21 cellular contexts compared by ENCODE assay signal in the genomic region with DNA sequence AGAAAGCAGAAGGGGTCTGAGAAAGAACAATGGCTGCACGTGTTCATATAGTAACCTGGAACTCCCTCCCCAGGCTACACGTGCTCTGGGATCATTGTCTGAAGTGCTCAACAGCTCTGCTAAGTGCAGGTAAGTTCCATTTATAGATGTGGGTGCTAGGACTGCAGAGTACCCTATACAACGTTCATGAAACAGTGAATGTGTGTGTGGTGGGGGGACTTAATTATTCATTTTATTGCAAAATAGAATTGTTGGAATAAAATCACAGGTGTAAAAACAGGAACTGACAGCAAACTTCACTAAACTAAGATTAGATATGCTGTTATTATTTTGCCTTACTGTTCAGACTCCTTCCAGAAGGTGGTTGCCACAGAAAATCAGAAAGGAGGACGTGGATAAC.
DNase-seq lines count a peak whose midpoint lies in the region; ATAC-seq, FAIRE-seq and TF ChIP-seq lines count a peak whose summit lies in the region.
"Had no signal": no experiment of that assay in that cellular context is flagged by ENCODE, and none has a peak within 500 bp of the region (broad histone marks: within the 10 kb centered on the region; RNA-seq: fewer than 3 reads in every experiment).

No MANE protein-coding gene starts in this region.

- intact Hi-C loops in K562 (cut with micrococcal nuclease) = no loop called here

- no peak overlapping the region for H2BK12ac ChIP-seq in H9 (ENCODE audit: insufficient read length, low read depth, low read length)

- TF ChIP-seq CTCF in K562 (IDR thresholded peaks at IDR 0.05 in 2 of 3, conservative IDR thresholded peaks at IDR 0.05 in 1 of 3; ENCODE audit: insufficient read depth in 2 of 3, low read depth in 1 of 3, low read length in 3 of 3) = no peak
- no peak for TF ChIP-seq CTCF in H9 (conservative IDR thresholded peaks at IDR 0.05)

- H3K36me3 ChIP-seq in K562 (ENCODE audit: control insufficient read depth, insufficient read depth, low read length) = peaks cover 75% of the 10 kb centered on the region

- no peaks in the 10 kb centered on the region for H3K9me3 ChIP-seq in K562 (replicated peaks; ENCODE audit: control insufficient read depth, insufficient read depth, low read depth, low read length)
- H3K9me3 ChIP-seq in H9 (ENCODE audit: control insufficient read depth, low read depth, low read length) = no peaks in the 10 kb centered on the region

- no peak overlapping the region for H3K4ac ChIP-seq in H9 (ENCODE audit: low read depth, low read length)

- H3K4me3 ChIP-seq in K562 = no peak overlapping the region
- H3K4me3 ChIP-seq: GM12878 had no signal

- in situ Hi-C loops in K562 (cut with MboI) = no loop called here

- no peak overlapping the region for H3K23ac ChIP-seq in H9 (ENCODE audit: insufficient read length, low read depth, low read length)

- peaks cover 2% of the 10 kb centered on the region for H3K9me1 ChIP-seq in K562 (ENCODE audit: control insufficient read depth, insufficient read depth, low read length)

- H3K27me3 ChIP-seq in K562 (ENCODE audit: control insufficient read depth in 2 of 2, insufficient read depth in 2 of 2, low read length in 2 of 2) = no peaks in the 10 kb centered on the region
- no peaks in the 10 kb centered on the region for H3K27me3 ChIP-seq in H9 (ENCODE audit: insufficient read depth, low read length)

- DNase-seq in NCI-H345 (lab: John Stamatoyannopoulos, UW) (peak; percentile 17), NCI-H345 treated with DMSO at 0.1 percent for 48 hours (lab: John Stamatoyannopoulos, UW; ENCODE audit: unreplicated experiment) (no peak), K562 (ENCODE audit: extremely low read depth in 1 of 4, low spot score in 3 of 4) (no peak), MV-4-11 (lab: John Stamatoyannopoulos, UW) (no peak), H9 (no peak)
- no peak for DNase-seq in stimulated activated naive CD8-positive, alpha-beta T cell treated with anti-CD3 and anti-CD28 coated beads, Interleukin-15, Interleukin-2, amounts not matched to agents 100 U/mL and 50 U/mL, for 24 hours
- DNase-seq: C1 segment of cervical spinal cord; DMS79; H7; Karpas-422; MM.1S; NCI-H1417; NCI-H2029 treated with DMSO at 0.1 percent for 48 hours; NCI-H2227 treated with DMSO at 0.1 percent for 48 hours; NCI-H69; NK-92 treated with Interleukin-12 subunit alpha and Interleukin-12 subunit beta, amount 100 ng/mL, for 24 hours had no signal

- H3K4me3 Mint-ChIP-seq in stimulated activated naive CD8-positive, alpha-beta T cell treated with anti-CD3 and anti-CD28 coated beads, Interleukin-15, Interleukin-2, amounts not matched to agents 100 ng/mL and 50 ng/mL, for 24 hours = peak overlapping the region; percentile 41
- H3K4me3 Mint-ChIP-seq in H9 = no peak overlapping the region

- no peak overlapping the region for H2BK15ac ChIP-seq in H9 (ENCODE audit: low read depth, low read length)

- TF ChIP-seq EP300 in K562 (IDR thresholded peaks at IDR 0.05; ENCODE audit: low read length) = no peak

- ATAC-seq in stimulated activated naive CD8-positive, alpha-beta T cell treated with anti-CD3 and anti-CD28 coated beads, Interleukin-15, Interleukin-2, amounts not matched to agents 100 U/mL and 50 U/mL, for 24 hours = no peak
- no peak for ATAC-seq in K562
- ATAC-seq in GM21619 (IDR thresholded peaks at IDR 0.05; ENCODE audit: unreplicated experiment) = no peak
- ATAC-seq: GM12878, HepG2 had no signal

- no peak overlapping the region for H3K9ac ChIP-seq in K562 (ENCODE audit: insufficient read depth in 1 of 2, low read depth in 2 of 2, low read length in 2 of 2)
- H3K9ac ChIP-seq in H9 (ENCODE audit: extremely low read depth, insufficient read length, low read length) = no peak overlapping the region

- H3K79me1 ChIP-seq in H9 (ENCODE audit: insufficient read depth, low read depth, low read length, poor library complexity, severe bottlenecking) = no peaks in the 10 kb centered on the region

- 40% methylated on average over 4 of the region's 4 CpGs for WGBS in K562 (ENCODE audit: insufficient coverage, low coverage, missing lambda C conversion rate)
- no CpG with 5 or more reads among the region's 4 CpGs for WGBS in H9 (ENCODE audit: extremely low coverage, insufficient read length, low lambda C conversion rate)

- no peaks in the 10 kb centered on the region for H3K23me2 ChIP-seq in H9 (ENCODE audit: insufficient read length, low read depth, low read length, poor library complexity, severe bottlenecking)

- H3K36me3 Mint-ChIP-seq in stimulated activated naive CD8-positive, alpha-beta T cell treated with anti-CD3 and anti-CD28 coated beads, Interleukin-15, Interleukin-2, amounts not matched to agents 100 ng/mL and 50 ng/mL, for 24 hours (ENCODE audit: low read depth) = peaks cover 70% of the 10 kb centered on the region
- H3K36me3 Mint-ChIP-seq in H9 (ENCODE audit: insufficient read depth in 1 of 3, low read depth in 3 of 3) = peaks cover 4 to 20% (median 15%) of the 10 kb centered on the region in 3 experiments; a peak in 6 of 7 replicates

- no peak overlapping the region for H2BK20ac ChIP-seq in H9 (ENCODE audit: low read depth, low read length, poor library complexity, severe bottlenecking)

- no peak overlapping the region for H2BK5ac ChIP-seq in H9 (ENCODE audit: insufficient read length, low read length)

- no peak for TF ChIP-seq RAD21 in K562 (CRISPR knock-in tag; conservative IDR thresholded peaks at IDR 0.05 in 1 of 2, IDR thresholded peaks at IDR 0.05 in 1 of 2)

- no peaks in the 10 kb centered on the region for H3K9me3 Mint-ChIP-seq in stimulated activated naive CD8-positive, alpha-beta T cell treated with anti-CD3 and anti-CD28 coated beads, Interleukin-15, Interleukin-2, amounts not matched to agents 100 ng/mL and 50 ng/mL, for 24 hours
- H3K9me3 Mint-ChIP-seq in H9 = no peaks in the 10 kb centered on the region

- H4K20me1 ChIP-seq in K562 (replicated peaks; ENCODE audit: control insufficient read depth, insufficient read depth, low read length) = no peaks in the 10 kb centered on the region
- H4K20me1 ChIP-seq in H9 (ENCODE audit: control insufficient read depth, insufficient read depth, insufficient read length) = no peaks in the 10 kb centered on the region

- no peak overlapping the region for H3K18ac ChIP-seq in H9 (ENCODE audit: insufficient read length, low read depth, low read length)

- CTCF ChIA-PET in K562 (lab: Yijun Ruan, JAX; ENCODE audit: low intra/inter-chr PET ratio) = no interaction called here

- H3K4me1 Mint-ChIP-seq in stimulated activated naive CD8-positive, alpha-beta T cell treated with anti-CD3 and anti-CD28 coated beads, Interleukin-15, Interleukin-2, amounts not matched to agents 100 ng/mL and 50 ng/mL, for 24 hours (ENCODE audit: low read depth) = peaks cover 49% of the 10 kb centered on the region
- peaks cover 3 to 4% of the 10 kb centered on the region in 2 experiments; a peak in 2 of 4 replicates for H3K4me1 Mint-ChIP-seq in H9

- TF ChIP-seq POLR2A in K562 (conservative IDR thresholded peaks at IDR 0.05) = no peak

- H3K79me2 ChIP-seq in K562 (ENCODE audit: control insufficient read depth, insufficient read depth, low read length) (no peaks in the 10 kb centered on the region), H9 (ENCODE audit: insufficient read depth, low read length) (no peaks in the 10 kb centered on the region)

- BruUV-seq in K562 (replicated peaks; lab: Mats Ljungman, UMichigan) = no TSS peak

- no peak overlapping the region for H3K56ac ChIP-seq in H9 (ENCODE audit: insufficient read length, low read depth, low read length)

- no peak overlapping the region for H3T11ph ChIP-seq in H9 (ENCODE audit: low read length)

- FAIRE-seq in K562 (lab: Jason Lieb, UNC) = no peak
- FAIRE-seq: GM12878, GM18507, HepG2 had no signal

- H3K27ac ChIP-seq in K562 (ENCODE audit: extremely low read depth, low read depth, low read length) = no peak overlapping the region
- H3K27ac ChIP-seq in H9 (ENCODE audit: insufficient read length, low read depth, low read length) = no peak overlapping the region

- no peak overlapping the region for H2AK5ac ChIP-seq in H9 (ENCODE audit: insufficient read length, low read length)

- POLR2A ChIA-PET in K562 (lab: Yijun Ruan, JAX) = interaction anchor here (0.5 to 0.7 kb wide), 2 partner anchors 42 to 567 kb away, joined by 3 read pairs; no protein-coding TSS in a partner anchor

- H3K14ac ChIP-seq in H9 (ENCODE audit: insufficient read depth, low read length) = no peak overlapping the region

- H2BK120ac ChIP-seq in H9 (ENCODE audit: low read depth, low read length, poor library complexity, severe bottlenecking) = no peak overlapping the region

- H2AFZ ChIP-seq in K562 (ENCODE audit: low read depth, low read length) (no peak overlapping the region), H9 (ENCODE audit: low read length) (no peak overlapping the region)

- no peak overlapping the region for H4K8ac ChIP-seq in H9 (replicated peaks; ENCODE audit: insufficient read length, low read depth, low read length)

- H3K4me2 ChIP-seq in K562 (ENCODE audit: insufficient read depth, low read length) (no peak overlapping the region), H9 (ENCODE audit: insufficient read depth, insufficient read length, low read length) (no peak overlapping the region)

- peak overlapping the region; percentile 78 for H3K27ac Mint-ChIP-seq in stimulated activated naive CD8-positive, alpha-beta T cell treated with anti-CD3 and anti-CD28 coated beads, Interleukin-15, Interleukin-2, amounts not matched to agents 100 ng/mL and 50 ng/mL, for 24 hours
- H3K27ac Mint-ChIP-seq in H9 = no peak overlapping the region

- H3K27me3 Mint-ChIP-seq in stimulated activated naive CD8-positive, alpha-beta T cell treated with anti-CD3 and anti-CD28 coated beads, Interleukin-15, Interleukin-2, amounts not matched to agents 100 ng/mL and 50 ng/mL, for 24 hours = no peaks in the 10 kb centered on the region
- no peaks in the 10 kb centered on the region for H3K27me3 Mint-ChIP-seq in H9 (ENCODE audit: low read depth)

- H3K4me1 ChIP-seq in K562 (replicated peaks in 1 of 2; ENCODE audit: control insufficient read depth in 2 of 2, insufficient read depth in 2 of 2, low read length in 2 of 2) = no peaks in the 10 kb centered on the region
- no peaks in the 10 kb centered on the region for H3K4me1 ChIP-seq in H9 (ENCODE audit: insufficient read depth, low read length)

- H4K91ac ChIP-seq in H9 (ENCODE audit: insufficient read length, low read depth, low read length) = no peak overlapping the region

- H4K5ac ChIP-seq in H9 (ENCODE audit: insufficient read length, low read depth, low read length) = no peak overlapping the region

TF ChIP-seq in K562, 482 proteins besides CTCF, POLR2A, EP300 and RAD21:
- TF ChIP-seq CREBBP (IDR thresholded peaks at IDR 0.05; ENCODE audit: low read depth, low read length) (peak; percentile 99), RHOXF2B (CRISPR knock-in tag; conservative IDR thresholded peaks at IDR 0.05) (no peak)
